1 cellular context compared by ENCODE assay signal in genomic region chr18:79420033-79420745, GRCh38.
TF ChIP-seq lines count a peak whose summit lies in the region.

No MANE protein-coding gene starts in this region.

TF ChIP-seq in HCT116, 20 proteins besides CTCF, POLR2A, EP300 and RAD21:
- no peak for TF ChIP-seq ZBTB33 (IDR thresholded peaks at IDR 0.05; ENCODE audit: extremely low read depth, insufficient replicate concordance, low read length)
- 0 out of 2 replicates have a peak, but pooled peaks have one; percentile 28 for TF ChIP-seq SRF (IDR thresholded peaks at IDR 0.05; ENCODE audit: low read depth)
